Comparison of ENCODE assay signal across 1 cellular context in genomic region chr16:56984639-56985038, GRCh38.
A peak's percentile ranks its signal among the peaks of the same experiment; 100 is the strongest.
TF ChIP-seq lines count a peak whose summit lies in the region.

No MANE protein-coding gene starts in this region.

TF ChIP-seq in HepG2, 621 proteins besides CTCF, POLR2A, EP300 and RAD21:
- TF ChIP-seq JUND (CRISPR knock-in tag; IDR thresholded peaks at IDR 0.05) (0 out of 2 replicates have a peak, but pooled peaks have one; percentile 11), FOSL2 (CRISPR knock-in tag; IDR thresholded peaks at IDR 0.05) (peak; percentile 45), ZNF782 (CRISPR knock-in tag; IDR thresholded peaks at IDR 0.05; ENCODE audit: borderline replicate concordance) (no peak), GTF2F1 (IDR thresholded peaks at IDR 0.05; ENCODE audit: low read length) (no peak), DBP (CRISPR knock-in tag; IDR thresholded peaks at IDR 0.05; ENCODE audit: not compliant biosample characterization) (no peak), ZNF230 (CRISPR knock-in tag; IDR thresholded peaks at IDR 0.05) (no peak), ETV5 (CRISPR knock-in tag; IDR thresholded peaks at IDR 0.05; ENCODE audit: borderline replicate concordance) (no peak), RARA (CRISPR knock-in tag; IDR thresholded peaks at IDR 0.05) (peak; percentile 49; the same call in 1 of the 2 replicates)
TF ChIP-seq in HepG2: peak in this region for 3.
